ENCODE assay signal across 1 cellular context in genomic region chr10:71337219-71337625, GRCh38.
A peak's percentile ranks its signal among the peaks of the same experiment; 100 is the strongest.
TF ChIP-seq lines count a peak whose summit lies in the region.

No MANE protein-coding gene starts in this region.

TF ChIP-seq in HepG2, 621 proteins besides CTCF, POLR2A, EP300 and RAD21:
- TF ChIP-seq HMGXB4 (CRISPR knock-in tag; IDR thresholded peaks at IDR 0.05; ENCODE audit: borderline replicate concordance in 1 of 2, low read depth in 1 of 2) = no peak
- TF ChIP-seq, protein P1, sequence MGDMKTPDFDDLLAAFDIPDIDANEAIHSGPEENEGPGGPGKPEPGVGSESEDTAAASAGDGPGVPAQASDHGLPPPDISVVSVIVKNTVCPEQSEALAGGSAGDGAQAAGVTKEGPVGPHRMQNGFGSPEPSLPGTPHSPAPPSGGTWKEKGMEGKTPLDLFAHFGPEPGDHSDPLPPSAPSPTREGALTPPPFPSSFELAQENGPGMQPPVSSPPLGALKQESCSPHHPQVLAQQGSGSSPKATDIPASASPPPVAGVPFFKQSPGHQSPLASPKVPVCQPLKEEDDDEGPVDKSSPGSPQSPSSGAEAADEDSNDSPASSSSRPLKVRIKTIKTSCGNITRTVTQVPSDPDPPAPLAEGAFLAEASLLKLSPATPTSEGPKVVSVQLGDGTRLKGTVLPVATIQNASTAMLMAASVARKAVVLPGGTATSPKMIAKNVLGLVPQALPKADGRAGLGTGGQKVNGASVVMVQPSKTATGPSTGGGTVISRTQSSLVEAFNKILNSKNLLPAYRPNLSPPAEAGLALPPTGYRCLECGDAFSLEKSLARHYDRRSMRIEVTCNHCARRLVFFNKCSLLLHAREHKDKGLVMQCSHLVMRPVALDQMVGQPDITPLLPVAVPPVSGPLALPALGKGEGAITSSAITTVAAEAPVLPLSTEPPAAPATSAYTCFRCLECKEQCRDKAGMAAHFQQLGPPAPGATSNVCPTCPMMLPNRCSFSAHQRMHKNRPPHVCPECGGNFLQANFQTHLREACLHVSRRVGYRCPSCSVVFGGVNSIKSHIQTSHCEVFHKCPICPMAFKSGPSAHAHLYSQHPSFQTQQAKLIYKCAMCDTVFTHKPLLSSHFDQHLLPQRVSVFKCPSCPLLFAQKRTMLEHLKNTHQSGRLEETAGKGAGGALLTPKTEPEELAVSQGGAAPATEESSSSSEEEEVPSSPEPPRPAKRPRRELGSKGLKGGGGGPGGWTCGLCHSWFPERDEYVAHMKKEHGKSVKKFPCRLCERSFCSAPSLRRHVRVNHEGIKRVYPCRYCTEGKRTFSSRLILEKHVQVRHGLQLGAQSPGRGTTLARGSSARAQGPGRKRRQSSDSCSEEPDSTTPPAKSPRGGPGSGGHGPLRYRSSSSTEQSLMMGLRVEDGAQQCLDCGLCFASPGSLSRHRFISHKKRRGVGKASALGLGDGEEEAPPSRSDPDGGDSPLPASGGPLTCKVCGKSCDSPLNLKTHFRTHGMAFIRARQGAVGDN (CRISPR knock-in tag; IDR thresholded peaks at IDR 0.05) = peak; percentile 23; the same call in 1 of the 2 replicates
